ENCODE assay signal across 1 cellular context in genomic region chr3:99348451-99348850, GRCh38.
TF ChIP-seq lines count a peak whose summit lies in the region.

No MANE protein-coding gene starts in this region.

TF ChIP-seq in endothelial cell of umbilical vein, 7 proteins besides CTCF, POLR2A, EP300 and RAD21:
- TF ChIP-seq GATA2 (IDR thresholded peaks at IDR 0.05; ENCODE audit: insufficient read depth, insufficient read length, low read depth, low read length) (no peak), FOS (IDR thresholded peaks at IDR 0.05; ENCODE audit: borderline replicate concordance, insufficient read depth, low read length) (no peak), POLR2AphosphoS5 (IDR thresholded peaks at IDR 0.05; ENCODE audit: insufficient read depth, low read depth, low read length) (no peak), MAX (IDR thresholded peaks at IDR 0.05; ENCODE audit: insufficient read depth, insufficient read length) (no peak)
